In genomic region chr19:46393456-46394397, GRCh38 we compare ENCODE assay signal across 22 cellular contexts. TPM values are rescaled to one million over a fixed set of nuclear protein-coding genes. Genes with fewer than 3 reads are reported as not detected.
DNase-seq lines count a peak whose midpoint lies in the region; ATAC-seq and TF ChIP-seq lines count a peak whose summit lies in the region.
"Had no signal": no experiment of that assay in that cellular context is flagged by ENCODE, and none has a peak within 500 bp of the region (broad histone marks: within the 10 kb centered on the region; RNA-seq: fewer than 3 reads in every experiment).

No MANE protein-coding gene starts in this region.

- peaks cover 3% of the 10 kb centered on the region for H3K79me2 ChIP-seq in hepatocyte

- no peak overlapping the region for H3K4me3 ChIP-seq in SJSA1
- H3K4me3 ChIP-seq in hepatocyte = no peak overlapping the region
- no peak overlapping the region for H3K4me3 ChIP-seq in sigmoid colon
- no peak overlapping the region for H3K4me3 ChIP-seq in prostate gland
- H3K4me3 ChIP-seq: body of pancreas, upper lobe of left lung had no signal

- no peaks in the 10 kb centered on the region for H3K27me3 ChIP-seq in CD4-positive, alpha-beta T cell (ENCODE audit: control insufficient read depth, insufficient read depth, low read length)
- H3K27me3 ChIP-seq in SJSA1 (replicated peaks) = peaks cover 2% of the 10 kb centered on the region; the same call in 1 of the 2 replicates
- H3K27me3 ChIP-seq in hepatocyte = no peaks in the 10 kb centered on the region
- H3K27me3 ChIP-seq in sigmoid colon = peaks cover 0 to 4% (median 0%) of the 10 kb centered on the region in 3 donors
- no peaks in the 10 kb centered on the region for H3K27me3 ChIP-seq in prostate gland (replicated peaks; ENCODE audit: insufficient read depth)
- H3K27me3 ChIP-seq: body of pancreas, upper lobe of left lung had no signal

- TF ChIP-seq CTCF in CD4-positive, alpha-beta T cell (IDR thresholded peaks at IDR 0.05) = no peak
- no peak for TF ChIP-seq CTCF in hepatocyte (IDR thresholded peaks at IDR 0.05; ENCODE audit: poor library complexity)
- TF ChIP-seq CTCF in sigmoid colon (IDR thresholded peaks at IDR 0.05) = no peak
- no peak for TF ChIP-seq CTCF in prostate gland (IDR thresholded peaks at IDR 0.05)

- no peak overlapping the region for H3K27ac ChIP-seq in CD4-positive, alpha-beta T cell (ENCODE audit: low read depth, low read length)
- H3K27ac ChIP-seq in SJSA1 = peak overlapping the region; percentile 82
- H3K27ac ChIP-seq in hepatocyte = peak overlapping the region; percentile 85
- no peak overlapping the region for H3K27ac ChIP-seq in sigmoid colon
- H3K27ac ChIP-seq in prostate gland = no peak overlapping the region
- H3K27ac ChIP-seq: body of pancreas had no signal

- H3K4me2 ChIP-seq in hepatocyte = no peak overlapping the region

- no peaks in the 10 kb centered on the region for H4K20me1 ChIP-seq in hepatocyte (ENCODE audit: insufficient read depth, poor library complexity, severe bottlenecking)

- H3K9me3 Mint-ChIP-seq in CD4-positive, alpha-beta T cell = no peaks in the 10 kb centered on the region
- H3K9me3 Mint-ChIP-seq in T-cell = no peaks in the 10 kb centered on the region
- H3K9me3 Mint-ChIP-seq: naive B cell had no signal

- H3K36me3 Mint-ChIP-seq in CD4-positive, alpha-beta T cell (ENCODE audit: low read depth) = peaks cover 38% of the 10 kb centered on the region
- peaks cover 24% of the 10 kb centered on the region for H3K36me3 Mint-ChIP-seq in T-cell

- no peak overlapping the region for H2AFZ ChIP-seq in hepatocyte

- H3K9me2 ChIP-seq in hepatocyte (replicated peaks; ENCODE audit: insufficient read depth) = no peaks in the 10 kb centered on the region

- intact Hi-C loops in CD4-positive, alpha-beta T cell (cut with DNase I, micrococcal nuclease) = loop anchor here in 1 of 2 experiments (2.0 to 10.0 kb wide), 5 partner anchors 95 to 271 kb away; partner anchors contain the start of gene DACT3
- intact Hi-C loops in sigmoid colon (cut with DNase I) = loop anchor here (5.0 kb wide), 1 partner anchor 111 kb away; no protein-coding TSS in a partner anchor
- intact Hi-C loops in prostate gland (cut with DNase I) = no loop called here

- H3K4me1 ChIP-seq in SJSA1 (replicated peaks) = peaks cover 62% of the 10 kb centered on the region
- H3K4me1 ChIP-seq in hepatocyte (ENCODE audit: insufficient read depth) = peaks cover 21% of the 10 kb centered on the region
- H3K4me1 ChIP-seq in sigmoid colon = peaks cover 0 to 6% (median 0%) of the 10 kb centered on the region in 4 donors
- no peaks in the 10 kb centered on the region for H3K4me1 ChIP-seq in prostate gland (replicated peaks)
- H3K4me1 ChIP-seq: body of pancreas had no signal

- H3K4me3 Mint-ChIP-seq in CD4-positive, alpha-beta T cell = no peak overlapping the region
- H3K4me3 Mint-ChIP-seq in T-cell = no peak overlapping the region
- H3K4me3 Mint-ChIP-seq: naive B cell had no signal

- no peaks in the 10 kb centered on the region for H3K9me3 ChIP-seq in CD4-positive, alpha-beta T cell (ENCODE audit: control insufficient read depth, low read length)
- H3K9me3 ChIP-seq in SJSA1 (replicated peaks) = peaks cover 6% of the 10 kb centered on the region; the same call in 1 of the 2 replicates
- no peaks in the 10 kb centered on the region for H3K9me3 ChIP-seq in hepatocyte (ENCODE audit: low read depth)
- no peaks in the 10 kb centered on the region for H3K9me3 ChIP-seq in sigmoid colon
- no peaks in the 10 kb centered on the region for H3K9me3 ChIP-seq in prostate gland
- H3K9me3 ChIP-seq: body of pancreas, upper lobe of left lung had no signal

- no peak for DNase-seq in CD4-positive, alpha-beta T cell
- DNase-seq in SJSA1 (ENCODE audit: low read depth in 1 of 2, low spot score in 2 of 2) = no peak
- DNase-seq in hepatocyte (ENCODE audit: low spot score) = no peak
- DNase-seq in sigmoid colon = peak; percentile 58
- no peak for DNase-seq in T-cell
- DNase-seq in mucosa of gallbladder (ENCODE audit: low spot score) = no peak
- DNase-seq in prostate gland (ENCODE audit: low spot score) = no peak
- DNase-seq: activated CD4-positive, CD25-positive, alpha-beta regulatory T cell treated with anti-CD3 and anti-CD28 coated beads, Interleukin-2, amount 50 U/mL, for 72 hours; hypothalamus; MM.1S; naive B cell; NCI-H2081 treated with DMSO at 0.1 percent for 48 hours; NCI-H526; retina; stimulated activated CD4-positive, alpha-beta T cell treated with anti-CD3 and anti-CD28 coated beads, Interleukin-2, amount 100 ng/mL, for 48 hours; stimulated activated CD8-positive, alpha-beta memory T cell treated with anti-CD3 and anti-CD28 coated beads, Interleukin-4, amount 100 ng/mL, for 48 hours; upper lobe of left lung had no signal

- no peak for TF ChIP-seq EP300 in sigmoid colon (IDR thresholded peaks at IDR 0.05)

- TF ChIP-seq POLR2A in sigmoid colon (IDR thresholded peaks at IDR 0.05) (no peak), prostate gland (IDR thresholded peaks at IDR 0.05) (no peak)

- no peak for ATAC-seq in CD4-positive, alpha-beta T cell (ENCODE audit: poor library complexity)
- ATAC-seq in T-cell (replicated peaks in 1 of 4) (no peak), GM18511 (IDR thresholded peaks at IDR 0.05; ENCODE audit: unreplicated experiment) (no peak)
- ATAC-seq: body of pancreas had no signal

- CTCF ChIA-PET in CD4-positive, alpha-beta T cell (lab: Charles Lee) = interaction anchor here (0.7 kb wide), 1 partner anchor 9 kb away, joined by 3 read pairs; no protein-coding TSS in a partner anchor
- CTCF ChIA-PET in T-cell (lab: Charles Lee) = interaction anchor here (0.5 to 0.6 kb wide), 2 partner anchors 55 to 149 kb away, joined by 4 to 12 read pairs; no protein-coding TSS in a partner anchor

- peaks cover 3% of the 10 kb centered on the region for H3K27me3 Mint-ChIP-seq in CD4-positive, alpha-beta T cell
- peaks cover 2 to 5% of the 10 kb centered on the region in 2 donors for H3K27me3 Mint-ChIP-seq in T-cell

- 85% methylated on average over 21 of the region's 21 CpGs for WGBS in hepatocyte (ENCODE audit: low lambda C conversion rate, missing lambda C conversion rate)
- 76 to 82% methylated on average over 21 of the region's 21 CpGs for WGBS in sigmoid colon, 2 donors
- WGBS in prostate gland = 80% methylated on average over 21 of the region's 21 CpGs

- peak overlapping the region; percentile 19 for H3K27ac Mint-ChIP-seq in CD4-positive, alpha-beta T cell
- no peak overlapping the region for H3K27ac Mint-ChIP-seq in T-cell

- H3K36me3 ChIP-seq in SJSA1 (peaks cover 45% of the 10 kb centered on the region), hepatocyte (replicated peaks; ENCODE audit: insufficient read depth, low read depth) (no peaks in the 10 kb centered on the region), sigmoid colon (peaks cover 24 to 28% (median 27%) of the 10 kb centered on the region in 4 donors), prostate gland (peaks cover 0 to 3% of the 10 kb centered on the region in 2 donors)

- H3K4me1 Mint-ChIP-seq in CD4-positive, alpha-beta T cell (ENCODE audit: low read depth) = peaks cover 20% of the 10 kb centered on the region
- H3K4me1 Mint-ChIP-seq in T-cell = peaks cover 5 to 11% (median 10%) of the 10 kb centered on the region in 3 donors

- POLR2A ChIA-PET in CD4-positive, alpha-beta T cell (lab: Charles Lee) = no interaction called here
- POLR2A ChIA-PET in T-cell (lab: Charles Lee) = no interaction called here

RNA-seq across cellular contexts. Expression of gene CCDC8, which starts 19.6 kb away (rescaled TPM):
- total RNA-seq in CD4-positive, alpha-beta T cell = not detected
- 12.5 and 18.6 TPM in 2 replicates for total RNA-seq in SJSA1 (2014; rRNA removed; shearing (Covaris generic))
- total RNA-seq in hepatocyte (36.4 and 51.7 TPM in 2 replicates), sigmoid colon (1 to 10 TPM; 3.5 to 6.1 (median 5.2) TPM), T-cell (under 1 TPM in 3 of 5 donors, not detected in 2; 0.12 to 0.19 (median 0.13) TPM), mucosa of gallbladder (8.5 TPM), prostate gland (10 to 100 TPM; 20.4 to 32.7 TPM)
- polyA plus RNA-seq in hepatocyte (46.8 and 55.9 TPM in 2 replicates), sigmoid colon (1 to 10 TPM in 2 of 3 donors, under 1 TPM in 1; 0.69 to 2.4 (median 1.9) TPM)
- total RNA-seq: H4; T-helper 1 cell treated with Interleukin-12 subunit alpha and Interleukin-12 subunit beta and Interleukin-4 antibody, amounts not matched to agents 30 ng/mL and 1 ng/mL, for 36 hours had no signal

RNA-seq across cellular contexts. Expression of gene PNMA8C, which starts 35.0 kb away (rescaled TPM):
- not detected for total RNA-seq in CD4-positive, alpha-beta T cell
- total RNA-seq in SJSA1 (2014; rRNA removed; shearing (Covaris generic)) = not detected in 2 replicates
- total RNA-seq in hepatocyte = 0.27 TPM in 1 of 2 replicates, not detected in the other
- not detected in 2 replicates for polyA plus RNA-seq in hepatocyte
- total RNA-seq in sigmoid colon = under 1 TPM in 3 of 4 donors, not detected in 1; 0.27 to 0.36 (median 0.28) TPM
- polyA plus RNA-seq in sigmoid colon = under 1 TPM in 2 of 3 donors, not detected in 1; 0.23 to 0.25 TPM
- not detected for total RNA-seq in T-cell
- 1.4 TPM for total RNA-seq in mucosa of gallbladder
- total RNA-seq in prostate gland = 1 to 10 TPM in 1 of 2 donors, not detected in 1; 1.6 TPM
- total RNA-seq: body of pancreas; G401; H4; T-helper 1 cell treated with Interleukin-12 subunit alpha and Interleukin-12 subunit beta and Interleukin-4 antibody, amounts not matched to agents 30 ng/mL and 1 ng/mL, for 36 hours had no signal

RNA-seq across cellular contexts. Expression of gene PPP5C, which starts 46.8 kb away (rescaled TPM):
- total RNA-seq in CD4-positive, alpha-beta T cell = 10 to 100 TPM; 18.9 to 20.2 TPM
- 77.3 and 79.9 TPM in 2 replicates for total RNA-seq in SJSA1 (2014; rRNA removed; shearing (Covaris generic))
- total RNA-seq in hepatocyte (48.6 and 51.2 TPM in 2 replicates), sigmoid colon (10 to 100 TPM; 37.1 to 61.5 (median 46.5) TPM), T-cell (10 to 100 TPM; 40.3 to 59.7 (median 42.8) TPM), mucosa of gallbladder (66.2 TPM), prostate gland (10 to 100 TPM; 81.4 to 84.3 TPM)
- polyA plus RNA-seq in hepatocyte (67.6 and 68.8 TPM in 2 replicates), sigmoid colon (10 to 100 TPM; 27.6 to 62.3 (median 37.7) TPM)

Comparison
In these comparisons a context has a peak if more than half of its experiments do, and no peak if none do; other contexts are left out.
1. H3K27ac ChIP-seq: peak in SJSA1 (single experiment) and hepatocyte (single experiment); none in CD4-positive, alpha-beta T cell (single experiment), sigmoid colon (0 of 4) and prostate gland (0 of 2).